16 cellular contexts compared by ENCODE assay signal in genomic region chr14:99478133-99478532, GRCh38. TPM values are rescaled to one million over a fixed set of nuclear protein-coding genes. Genes with fewer than 3 reads are reported as not detected.
DNase-seq lines count a peak whose midpoint lies in the region; ATAC-seq, FAIRE-seq and TF ChIP-seq lines count a peak whose summit lies in the region.
"Had no signal": no experiment of that assay in that cellular context is flagged by ENCODE, and none has a peak within 500 bp of the region (broad histone marks: within the 10 kb centered on the region; RNA-seq: fewer than 3 reads in every experiment).

No MANE protein-coding gene starts in this region.

- WGBS in K562 (ENCODE audit: insufficient coverage, low coverage, missing lambda C conversion rate) = 11% methylated on average over 4 of the region's 4 CpGs
- 84 to 86% methylated on average over 4 of the region's 4 CpGs for WGBS in tibial nerve, 2 donors

- no peaks in the 10 kb centered on the region for H3K36me3 ChIP-seq in CD4-positive, CD25-positive, alpha-beta regulatory T cell (ENCODE audit: control insufficient read depth, insufficient read depth, low read length)
- no peaks in the 10 kb centered on the region for H3K36me3 ChIP-seq in HEK293 (ENCODE audit: control insufficient read depth in 2 of 2, insufficient read depth in 1 of 2, low read length in 2 of 2)
- H3K36me3 ChIP-seq in K562 (ENCODE audit: control insufficient read depth, insufficient read depth, low read length) = no peaks in the 10 kb centered on the region
- no peaks in the 10 kb centered on the region for H3K36me3 ChIP-seq in tibial nerve

- peak overlapping the region; percentile 82 to 95 (median 94) for H3K4me3 Mint-ChIP-seq in CD4-positive, CD25-positive, alpha-beta regulatory T cell
- peak overlapping the region; percentile 17 for H3K4me3 Mint-ChIP-seq in neural crest cell

- no peaks in the 10 kb centered on the region for H3K9me1 ChIP-seq in K562 (ENCODE audit: control insufficient read depth, insufficient read depth, low read length)

- no peaks in the 10 kb centered on the region for H3K9me3 ChIP-seq in CD4-positive, CD25-positive, alpha-beta regulatory T cell (ENCODE audit: control insufficient read depth in 2 of 2, low read length in 2 of 2)
- H3K9me3 ChIP-seq in HEK293 (ENCODE audit: control insufficient read depth, insufficient read depth, low read depth, low read length) (no peaks in the 10 kb centered on the region), K562 (replicated peaks; ENCODE audit: control insufficient read depth, insufficient read depth, low read depth, low read length) (no peaks in the 10 kb centered on the region), tibial nerve (no peaks in the 10 kb centered on the region)

- intact Hi-C loops in K562 (cut with micrococcal nuclease) = no loop called here

- peaks cover 3% of the 10 kb centered on the region for H3K36me3 Mint-ChIP-seq in CD4-positive, CD25-positive, alpha-beta regulatory T cell
- H3K36me3 Mint-ChIP-seq in neural crest cell (ENCODE audit: low read depth) = no peaks in the 10 kb centered on the region

- no peak overlapping the region for H3K27ac ChIP-seq in CD4-positive, CD25-positive, alpha-beta regulatory T cell (ENCODE audit: insufficient read depth, low read length, poor library complexity, severe bottlenecking)
- H3K27ac ChIP-seq in HEK293 (ENCODE audit: extremely low read depth, low read depth, low read length) (no peak overlapping the region), K562 (ENCODE audit: extremely low read depth, low read depth, low read length) (peak overlapping the region; percentile 38; the same call in 1 of the 3 replicates), tibial nerve (no peak overlapping the region)
- H3K27ac ChIP-seq: HL-60 had no signal

- no peak for FAIRE-seq in K562 (lab: Jason Lieb, UNC)

- H4K20me1 ChIP-seq in K562 (replicated peaks; ENCODE audit: control insufficient read depth, insufficient read depth, low read length) = peaks cover 17% of the 10 kb centered on the region

- TF ChIP-seq CTCF in HEK293 (tag by site-specific recombination; IDR thresholded peaks at IDR 0.05) (no peak), K562 (IDR thresholded peaks at IDR 0.05 in 2 of 3, conservative IDR thresholded peaks at IDR 0.05 in 1 of 3; ENCODE audit: insufficient read depth in 2 of 3, low read depth in 1 of 3, low read length in 3 of 3) (no peak), neural crest cell (conservative IDR thresholded peaks at IDR 0.05) (no peak), tibial nerve (IDR thresholded peaks at IDR 0.05) (no peak)

- DNase-seq in CD4-positive, CD25-positive, alpha-beta regulatory T cell = no peak
- no peak for DNase-seq in K562 (ENCODE audit: extremely low read depth in 1 of 4, low spot score in 3 of 4)
- no peak for DNase-seq in neural crest cell (ENCODE audit: low read depth, low spot score)
- no peak for DNase-seq in activated effector memory CD4-positive, alpha-beta T cell treated with anti-CD3 and anti-CD28 coated beads, Interleukin-2, amount 50 U/mL, for 16 hours
- no peak for DNase-seq in tibial nerve (ENCODE audit: low spot score in 2 of 2)
- DNase-seq: activated B cell treated with CpG ODN at 0.5 μM for 24 hours; effector CD4-positive, alpha-beta T cell; foreskin melanocyte; GOT3; midbrain; NCI-H2081; stimulated activated CD4-positive, alpha-beta T cell treated with anti-CD3 and anti-CD28 coated beads, Interleukin-4, amount 100 ng/mL, for 1 hour; stimulated activated naive B cell treated with anti-CD40 and anti-IgM and Interleukin-4, amounts not matched to agents 10 μg/mL and 1 μg/mL and 100 μg/mL, for 72 hours had no signal

- CTCF ChIA-PET in HEK293 (lab: Yijun Ruan, JAX) = no interaction called here
- CTCF ChIA-PET in K562 (lab: Yijun Ruan, JAX; ENCODE audit: low intra/inter-chr PET ratio) = no interaction called here

- no TSS peak for BruUV-seq in K562 (replicated peaks; lab: Mats Ljungman, UMichigan)

- TF ChIP-seq POLR2A in K562 (conservative IDR thresholded peaks at IDR 0.05) (no peak), tibial nerve (IDR thresholded peaks at IDR 0.05) (no peak)

- peak overlapping the region in 1 of 3 donors; percentile 56 for H3K27ac Mint-ChIP-seq in CD4-positive, CD25-positive, alpha-beta regulatory T cell
- no peak overlapping the region for H3K27ac Mint-ChIP-seq in neural crest cell (ENCODE audit: unreplicated experiment)
- H3K27ac Mint-ChIP-seq: activated B cell treated with CpG ODN at 0.5 μM for 24 hours had no signal

- H2AFZ ChIP-seq in K562 (ENCODE audit: low read depth, low read length) = no peak overlapping the region

- H3K4me2 ChIP-seq in K562 (ENCODE audit: insufficient read depth, low read length) = peak overlapping the region; percentile 82

- TF ChIP-seq RAD21 in K562 (CRISPR knock-in tag; conservative IDR thresholded peaks at IDR 0.05 in 1 of 2, IDR thresholded peaks at IDR 0.05 in 1 of 2) = no peak

- no peaks in the 10 kb centered on the region for H3K9me3 Mint-ChIP-seq in CD4-positive, CD25-positive, alpha-beta regulatory T cell
- H3K9me3 Mint-ChIP-seq in neural crest cell = no peaks in the 10 kb centered on the region
- H3K9me3 Mint-ChIP-seq: activated B cell treated with CpG ODN at 0.5 μM for 24 hours; stimulated activated naive B cell treated with anti-CD40 and anti-IgM and Interleukin-4, amounts not matched to agents 10 μg/mL and 1 μg/mL and 100 μg/mL, for 72 hours had no signal

- TF ChIP-seq EP300 in K562 (IDR thresholded peaks at IDR 0.05; ENCODE audit: low read length) (no peak), tibial nerve (IDR thresholded peaks at IDR 0.05) (no peak)

- no peaks in the 10 kb centered on the region for H3K27me3 ChIP-seq in CD4-positive, CD25-positive, alpha-beta regulatory T cell (ENCODE audit: control insufficient read depth, insufficient read depth, low read length)
- H3K27me3 ChIP-seq in K562 (ENCODE audit: control insufficient read depth in 2 of 2, insufficient read depth in 2 of 2, low read length in 2 of 2) (no peaks in the 10 kb centered on the region), tibial nerve (no peaks in the 10 kb centered on the region)

- in situ Hi-C loops in K562 (cut with MboI) = no loop called here

- H3K4me3 ChIP-seq in CD4-positive, CD25-positive, alpha-beta regulatory T cell (ENCODE audit: low read depth, low read length) = no peak overlapping the region
- H3K4me3 ChIP-seq in HEK293 (ENCODE audit: low read depth, low read length) = no peak overlapping the region
- peak overlapping the region; percentile 91 for H3K4me3 ChIP-seq in K562
- H3K4me3 ChIP-seq in tibial nerve = no peak overlapping the region

- peaks cover 91% of the 10 kb centered on the region for H3K79me2 ChIP-seq in K562 (ENCODE audit: control insufficient read depth, insufficient read depth, low read length)

- H3K4me1 Mint-ChIP-seq in CD4-positive, CD25-positive, alpha-beta regulatory T cell = peaks cover 30 to 52% (median 44%) of the 10 kb centered on the region in 4 donors
- peaks cover 43% of the 10 kb centered on the region for H3K4me1 Mint-ChIP-seq in neural crest cell

- peaks cover 5% of the 10 kb centered on the region for H3K27me3 Mint-ChIP-seq in CD4-positive, CD25-positive, alpha-beta regulatory T cell
- no peaks in the 10 kb centered on the region for H3K27me3 Mint-ChIP-seq in neural crest cell (ENCODE audit: low read depth)
- H3K27me3 Mint-ChIP-seq: activated B cell treated with CpG ODN at 0.5 μM for 24 hours; stimulated activated naive B cell treated with anti-CD40 and anti-IgM and Interleukin-4, amounts not matched to agents 10 μg/mL and 1 μg/mL and 100 μg/mL, for 72 hours had no signal

- POLR2A ChIA-PET in HEK293 (lab: Yijun Ruan, JAX) = no interaction called here
- POLR2A ChIA-PET in K562 (lab: Yijun Ruan, JAX) = no interaction called here

- ATAC-seq in CD4-positive, CD25-positive, alpha-beta regulatory T cell (ENCODE audit: low read depth in 2 of 2) = no peak
- ATAC-seq in K562 = no peak
- ATAC-seq in GM19395 (IDR thresholded peaks at IDR 0.05; ENCODE audit: unreplicated experiment) = no peak
- ATAC-seq: stimulated activated naive B cell treated with anti-CD40 and anti-IgM and Interleukin-4, amounts not matched to agents 10 μg/mL and 1 μg/mL and 100 μg/mL, for 72 hours had no signal

- peak overlapping the region in 1 of 2 experiments; percentile 36; a peak in 1 of 4 replicates for H3K9ac ChIP-seq in K562 (ENCODE audit: insufficient read depth in 1 of 2, low read depth in 2 of 2, low read length in 2 of 2)

- peaks cover 24% of the 10 kb centered on the region for H3K4me1 ChIP-seq in CD4-positive, CD25-positive, alpha-beta regulatory T cell (ENCODE audit: control insufficient read depth, insufficient read depth, low read length, poor library complexity, severe bottlenecking)
- peaks cover 27% of the 10 kb centered on the region for H3K4me1 ChIP-seq in HEK293 (ENCODE audit: control insufficient read depth, insufficient read depth, low read length)
- peaks cover 8 to 43% of the 10 kb centered on the region in 2 experiments; a peak in 4 of 5 replicates for H3K4me1 ChIP-seq in K562 (replicated peaks in 1 of 2; ENCODE audit: control insufficient read depth in 2 of 2, insufficient read depth in 2 of 2, low read length in 2 of 2)
- H3K4me1 ChIP-seq in tibial nerve = peaks cover 0 to 57% (median 26%) of the 10 kb centered on the region in 4 donors

RNA-seq across cellular contexts. Expression of gene SETD3, which starts 2.5 kb away (rescaled TPM):
- 38.1 TPM for total RNA-seq in CD4-positive, CD25-positive, alpha-beta regulatory T cell
- 10 to 100 TPM; 26.5 to 35.2 (median 31.7) TPM for polyA plus RNA-seq in CD4-positive, CD25-positive, alpha-beta regulatory T cell
- 14.4 and 25.8 TPM in 2 replicates for total RNA-seq in K562 (2011; cell fraction: chromatin; rRNA removed; ENCODE audit: low replicate concordance)
- total RNA-seq in K562 (2011; cell fraction: nucleolus; rRNA removed) = 7.0 and 11.2 TPM in 2 replicates
- 14.6 and 22.7 TPM in 2 replicates for total RNA-seq in K562 (2011; cell fraction: nucleoplasm; rRNA removed)
- total RNA-seq in K562 (2014; rRNA removed) (24.4 and 26.5 TPM in 2 replicates), K562 (2014; rRNA removed; fragmentation: Illumina TruSeq; extraction: Trizol) (35.2 and 43.2 TPM in 2 replicates), K562 (2015; rRNA removed; fragmentation: Illumina TruSeq; extraction: Trizol) (33.5 and 35.9 TPM in 2 replicates), K562 (2021) (32.4 and 36.6 TPM in 2 replicates), neural crest cell (33.1 and 36.1 TPM in 2 replicates), tibial nerve (100 to 1,000 TPM in 1 of 4 donors, 10 to 100 TPM in 3; 63.3 to 118 (median 80.6) TPM)
- polyA plus RNA-seq in K562 (2011; rRNA removed) (21.2 and 24.6 TPM in 2 replicates), K562 (2014; fragmentation: Illumina TruSeq; extraction: Trizol) (29.2 and 33.5 TPM in 2 replicates), K562 (2014; fragmentation: Nextera tagmentation; extraction: Ambion mirVana) (10 to 100 TPM in 1 of 2 experiments, 1 to 10 TPM in 1; 8.5 to 11.5 TPM), K562 (2014; rRNA removed) (23.7 and 24.1 TPM in 2 replicates)
- polyA plus RNA-seq in K562 (2011; cell fraction: cytosol; rRNA removed) = 14.1 and 17.8 TPM in 2 replicates
- polyA plus RNA-seq in K562 (2011; cell fraction: nucleus; rRNA removed) = 15.3 and 18.5 TPM in 2 replicates
- 21.7 and 21.9 TPM in 2 replicates for polyA plus RNA-seq in K562 (2012)
- 33.3 and 39.5 TPM in 2 replicates for polyA minus RNA-seq in K562 (2011; rRNA and poly(A)+ RNA removed)
- 26.9 and 27.8 TPM in 2 replicates for polyA minus RNA-seq in K562 (2011; cell fraction: cytosol; rRNA and poly(A)+ RNA removed)
- 10.8 and 21.7 TPM in 2 replicates for polyA minus RNA-seq in K562 (2011; cell fraction: nucleus; rRNA and poly(A)+ RNA removed)

RNA-seq across cellular contexts. Expression of gene CCNK, which starts 3.1 kb away (rescaled TPM):
- 139 TPM for total RNA-seq in CD4-positive, CD25-positive, alpha-beta regulatory T cell
- polyA plus RNA-seq in CD4-positive, CD25-positive, alpha-beta regulatory T cell = 10 to 100 TPM in 3 of 4 donors, 1 to 10 TPM in 1; 8.8 to 23.9 (median 20.3) TPM
- 51.2 and 83.1 TPM in 2 replicates for total RNA-seq in K562 (2011; cell fraction: chromatin; rRNA removed; ENCODE audit: low replicate concordance)
- 21.5 and 32.9 TPM in 2 replicates for total RNA-seq in K562 (2011; cell fraction: nucleolus; rRNA removed)
- 39.8 TPM in 2 replicates for total RNA-seq in K562 (2011; cell fraction: nucleoplasm; rRNA removed)
- total RNA-seq in K562 (2014; rRNA removed) (15.9 and 20.2 TPM in 2 replicates), K562 (2014; rRNA removed; fragmentation: Illumina TruSeq; extraction: Trizol) (9.3 and 10.6 TPM in 2 replicates), K562 (2015; rRNA removed; fragmentation: Illumina TruSeq; extraction: Trizol) (10.1 and 12.9 TPM in 2 replicates), K562 (2021) (54.8 and 63.6 TPM in 2 replicates), neural crest cell (69.6 and 71.8 TPM in 2 replicates), tibial nerve (10 to 100 TPM; 16.5 to 29.1 (median 21.4) TPM)
- polyA plus RNA-seq in K562 (2011; rRNA removed) (6.6 and 9.0 TPM in 2 replicates), K562 (2014; fragmentation: Illumina TruSeq; extraction: Trizol) (74.6 and 84.2 TPM in 2 replicates), K562 (2014; fragmentation: Nextera tagmentation; extraction: Ambion mirVana) (10 to 100 TPM in 1 of 2 experiments, 1 to 10 TPM in 1; 5.8 to 16.4 TPM), K562 (2014; rRNA removed) (12.5 and 16.9 TPM in 2 replicates)
- polyA plus RNA-seq in K562 (2011; cell fraction: cytosol; rRNA removed) = 6.1 and 11.8 TPM in 2 replicates
- polyA plus RNA-seq in K562 (2011; cell fraction: nucleus; rRNA removed) = 13.8 and 18.3 TPM in 2 replicates
- 38.8 and 55.9 TPM in 2 replicates for polyA plus RNA-seq in K562 (2012)
- polyA minus RNA-seq in K562 (2011; rRNA and poly(A)+ RNA removed) = 37.8 and 42.2 TPM in 2 replicates
- 22.9 and 44.6 TPM in 2 replicates for polyA minus RNA-seq in K562 (2011; cell fraction: cytosol; rRNA and poly(A)+ RNA removed)
- polyA minus RNA-seq in K562 (2011; cell fraction: nucleus; rRNA and poly(A)+ RNA removed) = 16.3 and 31.9 TPM in 2 replicates
